In genomic region chr17:20930065-20930760, GRCh38 we compare ENCODE assay signal across 13 cellular contexts.
"Had no signal": no experiment of that assay in that cellular context is flagged by ENCODE, and none has a peak within 500 bp of the region (broad histone marks: within the 10 kb centered on the region; RNA-seq: fewer than 3 reads in every experiment).

No MANE protein-coding gene starts in this region.

- DNase-seq: activated CD4-positive, alpha-beta T cell treated with anti-CD3 and anti-CD28 coated beads, Interleukin-2, amount 50 U/mL, for 1 hour; amniotic stem cell; dorsolateral prefrontal cortex; heart right ventricle; occipital lobe; psoas muscle; stimulated activated CD4-positive, alpha-beta T cell treated with anti-CD3 and anti-CD28 coated beads, Interleukin-4, amount 100 ng/mL, for 24 hours; testis; upper lobe of right lung had no signal

- H3K9me3 Mint-ChIP-seq: activated naive CD4-positive, alpha-beta T cell treated with anti-CD3 and anti-CD28 coated beads, Interleukin-2, amount 50 U/mL, for 24 hours; nephron; stimulated activated naive CD8-positive, alpha-beta T cell treated with anti-CD3 and anti-CD28 coated beads, Interleukin-15, Interleukin-2, amounts not matched to agents 100 ng/mL and 50 ng/mL, for 24 hours had no signal

- H3K27ac ChIP-seq: breast epithelium, dorsolateral prefrontal cortex, psoas muscle, testis, upper lobe of right lung had no signal

- H3K4me3 ChIP-seq: breast epithelium, dorsolateral prefrontal cortex, heart right ventricle, psoas muscle, testis, upper lobe of right lung had no signal

- H3K36me3 Mint-ChIP-seq: activated naive CD4-positive, alpha-beta T cell treated with anti-CD3 and anti-CD28 coated beads, Interleukin-2, amount 50 U/mL, for 24 hours had no signal

- H3K4me1 ChIP-seq: breast epithelium, psoas muscle, testis, upper lobe of right lung had no signal

- H3K27me3 ChIP-seq: breast epithelium, dorsolateral prefrontal cortex, heart right ventricle, testis, upper lobe of right lung had no signal

- H3K4me3 Mint-ChIP-seq: activated naive CD4-positive, alpha-beta T cell treated with anti-CD3 and anti-CD28 coated beads, Interleukin-2, amount 50 U/mL, for 24 hours; nephron; stimulated activated naive CD8-positive, alpha-beta T cell treated with anti-CD3 and anti-CD28 coated beads, Interleukin-15, Interleukin-2, amounts not matched to agents 100 ng/mL and 50 ng/mL, for 24 hours had no signal

- H3K9me3 ChIP-seq: breast epithelium, heart right ventricle, psoas muscle, testis, upper lobe of right lung had no signal

- H3K4me1 Mint-ChIP-seq: activated naive CD4-positive, alpha-beta T cell treated with anti-CD3 and anti-CD28 coated beads, Interleukin-2, amount 50 U/mL, for 24 hours had no signal

- H3K36me3 ChIP-seq: breast epithelium, heart right ventricle, upper lobe of right lung had no signal

- H3K27ac Mint-ChIP-seq: activated naive CD4-positive, alpha-beta T cell treated with anti-CD3 and anti-CD28 coated beads, Interleukin-2, amount 50 U/mL, for 24 hours; stimulated activated naive CD8-positive, alpha-beta T cell treated with anti-CD3 and anti-CD28 coated beads, Interleukin-15, Interleukin-2, amounts not matched to agents 100 ng/mL and 50 ng/mL, for 24 hours had no signal
